ENCODE assay signal across 1 cellular context in the genomic region with DNA sequence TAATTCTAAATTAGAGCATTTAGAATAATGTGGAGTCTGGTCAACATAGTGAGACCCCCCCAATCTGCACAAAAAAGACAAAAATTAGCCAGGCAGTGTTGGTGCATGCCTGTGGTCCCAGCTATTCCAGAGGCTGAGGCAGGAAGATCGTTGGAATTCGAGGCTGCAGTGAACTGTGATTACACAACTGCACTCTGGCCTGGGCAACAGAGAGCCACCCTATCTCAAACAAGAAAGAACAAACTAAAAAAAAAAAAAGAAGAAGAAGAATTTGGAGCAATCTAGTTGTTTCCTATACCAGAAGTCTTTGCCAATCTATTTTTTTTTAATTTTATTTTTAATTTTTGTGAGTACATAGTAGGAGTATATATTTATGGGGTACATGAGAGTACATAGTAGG.
TF ChIP-seq lines count a peak whose summit lies in the region.

No MANE protein-coding gene starts in this region.

TF ChIP-seq in IMR-90, 13 proteins besides CTCF, POLR2A, EP300 and RAD21:
- TF ChIP-seq MAFK (IDR thresholded peaks at IDR 0.05; ENCODE audit: low read depth, low read length): no peak
- no peak for TF ChIP-seq MXI1 (IDR thresholded peaks at IDR 0.05; ENCODE audit: borderline replicate concordance, low read depth, low read length)
- TF ChIP-seq CEBPB (IDR thresholded peaks at IDR 0.05; ENCODE audit: low read depth, low read length): peak; percentile 42; the same call in 1 of the 2 replicates
